In genomic region chr9:1051286-1052118, GRCh38 we compare ENCODE assay signal across 9 cellular contexts. TPM values are rescaled to one million over a fixed set of nuclear protein-coding genes. Genes with fewer than 3 reads are reported as not detected.
DNase-seq lines count a peak whose midpoint lies in the region; ATAC-seq and TF ChIP-seq lines count a peak whose summit lies in the region.
"Had no signal": no experiment of that assay in that cellular context is flagged by ENCODE, and none has a peak within 500 bp of the region (broad histone marks: within the 10 kb centered on the region; RNA-seq: fewer than 3 reads in every experiment).

No MANE protein-coding gene starts in this region.

- intact Hi-C loops in colonic mucosa (cut with DNase I) (no loop called here), upper lobe of right lung (cut with DNase I) (no loop called here)

- peak overlapping the region; percentile 67 for H3K4me3 Mint-ChIP-seq in mesothelial cell of epicardium

- peak overlapping the region; percentile 45 to 76 for H3K9ac ChIP-seq in colonic mucosa (ENCODE audit: low read depth in 2 of 2, low read length in 2 of 2)

- no peaks in the 10 kb centered on the region for H3K36me3 ChIP-seq in MG63
- no peaks in the 10 kb centered on the region for H3K36me3 ChIP-seq in colonic mucosa
- no peaks in the 10 kb centered on the region for H3K36me3 ChIP-seq in upper lobe of right lung

- H3K4me3 ChIP-seq in MG63 = peak overlapping the region; percentile 34
- peak overlapping the region; percentile 29 for H3K4me3 ChIP-seq in colonic mucosa
- peak overlapping the region; percentile 19 for H3K4me3 ChIP-seq in upper lobe of right lung

- no peaks in the 10 kb centered on the region for H3K9me3 Mint-ChIP-seq in mesothelial cell of epicardium

- H3K27me3 Mint-ChIP-seq in mesothelial cell of epicardium (ENCODE audit: low read depth) = peaks cover 96% of the 10 kb centered on the region

- no peaks in the 10 kb centered on the region for H3K4me1 ChIP-seq in colonic mucosa
- H3K4me1 ChIP-seq in upper lobe of right lung = peaks cover 40% of the 10 kb centered on the region

- H3K4me1 Mint-ChIP-seq in mesothelial cell of epicardium = peaks cover 31% of the 10 kb centered on the region

- ATAC-seq in upper lobe of right lung (peak; percentile 47), GM21390 (IDR thresholded peaks at IDR 0.05; ENCODE audit: unreplicated experiment) (no peak), GM21528 (IDR thresholded peaks at IDR 0.05; ENCODE audit: low FRiP score, unreplicated experiment) (no peak)

- H3K27me3 ChIP-seq in MG63 (no peaks in the 10 kb centered on the region), colonic mucosa (peaks cover 51% of the 10 kb centered on the region), upper lobe of right lung (peaks cover 100% of the 10 kb centered on the region)

- no peaks in the 10 kb centered on the region for H3K9me3 ChIP-seq in MG63
- H3K9me3 ChIP-seq in colonic mucosa = no peaks in the 10 kb centered on the region
- H3K9me3 ChIP-seq in upper lobe of right lung = no peaks in the 10 kb centered on the region

- H3K27ac ChIP-seq in colonic mucosa = peak overlapping the region; percentile 42
- no peak overlapping the region for H3K27ac ChIP-seq in upper lobe of right lung
- H3K27ac ChIP-seq: 22Rv1 had no signal

- no peak overlapping the region for H3K27ac Mint-ChIP-seq in mesothelial cell of epicardium

- DNase-seq in DMS 273 (lab: John Stamatoyannopoulos, UW; ENCODE audit: unreplicated experiment) (peak; percentile 51), DMS 273 treated with DMSO at 0.1 percent for 48 hours (lab: John Stamatoyannopoulos, UW) (no peak), MG63 (peak; percentile 45), colonic mucosa (peak; percentile 72), mesothelial cell of epicardium (ENCODE audit: low spot score in 2 of 2, unreplicated experiment in 2 of 2) (no peak), upper lobe of right lung (peak; percentile 76)

- H3K36me3 Mint-ChIP-seq in mesothelial cell of epicardium = no peaks in the 10 kb centered on the region

- TF ChIP-seq CTCF in colonic mucosa (IDR thresholded peaks at IDR 0.05) (no peak), mesothelial cell of epicardium (IDR thresholded peaks at IDR 0.05; ENCODE audit: unreplicated experiment) (no peak), upper lobe of right lung (IDR thresholded peaks at IDR 0.05) (peak; percentile 21)

RNA-seq across cellular contexts. Expression of gene DMRT2, which starts 1.3 kb away (rescaled TPM):
- total RNA-seq in MG63 (2014; rRNA removed; shearing (Covaris generic); ENCODE audit: low replicate concordance) = 0.30 TPM in 1 of 2 replicates, not detected in the other
- total RNA-seq in colonic mucosa (10 to 100 TPM in 1 of 2 donors, 1 to 10 TPM in 1; 8.7 to 15.9 TPM), mesothelial cell of epicardium (0.45 to 0.47 TPM (median 0.47 TPM) in 3 replicates), upper lobe of right lung (0.46 TPM)

Comparison
In these comparisons a context has a peak if more than half of its experiments do, and no peak if none do; other contexts are left out.
1. DNase-seq: peak in DMS 273 (single experiment), MG63 (single experiment), colonic mucosa (single experiment) and upper lobe of right lung (single experiment); none in DMS 273 treated with DMSO at 0.1 percent for 48 hours (single experiment) and mesothelial cell of epicardium (0 of 2).
2. Peak in every context shown above with its lines, with median percentiles within 50 percentile points of each other: H3K4me3 ChIP-seq.